27 cellular contexts compared by ENCODE assay signal in genomic region chr5:2190549-2190948, GRCh38.
"Had no signal": no experiment of that assay in that cellular context is flagged by ENCODE, and none has a peak within 500 bp of the region (broad histone marks: within the 10 kb centered on the region; RNA-seq: fewer than 3 reads in every experiment).

No MANE protein-coding gene starts in this region.

- H3K4me3 ChIP-seq: dorsolateral prefrontal cortex, gastrocnemius medialis, left lung, ovary, right lobe of liver, stomach, testis, tibial artery, upper lobe of left lung, uterus had no signal

- H3K27ac ChIP-seq: dorsolateral prefrontal cortex, epithelial cell of prostate, gastrocnemius medialis, left lung, ovary, right lobe of liver, stomach, testis, tibial artery, upper lobe of left lung, uterus had no signal

- ATAC-seq: esophagus mucosa; gastrocnemius medialis; left lung; naive thymus-derived CD4-positive, alpha-beta T cell; right lobe of liver had no signal

- H3K4me1 ChIP-seq: gastrocnemius medialis, left lung, right lobe of liver, stomach, testis, tibial artery, upper lobe of left lung, uterus had no signal

- H3K4me3 Mint-ChIP-seq: endodermal cell; naive thymus-derived CD4-positive, alpha-beta T cell; nephron progenitor cell had no signal

- H3K27ac Mint-ChIP-seq: endodermal cell; naive thymus-derived CD4-positive, alpha-beta T cell; nephron progenitor cell had no signal

- H3K9me3 ChIP-seq: gastrocnemius medialis, ovary, right lobe of liver, testis, uterus had no signal

- DNase-seq: cerebellar nuclear complex; effector CD8-positive, alpha-beta T cell; endodermal cell; foreskin fibroblast; gastrocnemius medialis; kidney; left lung; mesenchymal stem cell; midbrain; naive thymus-derived CD4-positive, alpha-beta T cell; nephron progenitor cell; nucleus accumbens; retina; small intestine; stimulated activated CD4-positive, alpha-beta T cell treated with anti-CD3 and anti-CD28 coated beads, Interleukin-15, amount 100 ng/mL, for 24 hours; stimulated activated CD4-positive, alpha-beta T cell treated with anti-CD3 and anti-CD28 coated beads, Interleukin-2, amount 100 ng/mL, for 48 hours; stimulated activated naive CD4-positive, alpha-beta T cell treated with Interleukin-2 at 50 U/mL for 16 hours; stomach; testis; tibial artery; uterus had no signal

- H3K36me3 Mint-ChIP-seq: naive thymus-derived CD4-positive, alpha-beta T cell had no signal

- H3K27me3 ChIP-seq: gastrocnemius medialis, ovary, right lobe of liver, testis, upper lobe of left lung, uterus had no signal

- H3K36me3 ChIP-seq: gastrocnemius medialis, left lung, ovary, right lobe of liver, stomach, tibial artery, upper lobe of left lung, uterus had no signal

- H3K4me1 Mint-ChIP-seq: endodermal cell; naive thymus-derived CD4-positive, alpha-beta T cell had no signal
